8 cellular contexts compared by ENCODE assay signal in the genomic region with DNA sequence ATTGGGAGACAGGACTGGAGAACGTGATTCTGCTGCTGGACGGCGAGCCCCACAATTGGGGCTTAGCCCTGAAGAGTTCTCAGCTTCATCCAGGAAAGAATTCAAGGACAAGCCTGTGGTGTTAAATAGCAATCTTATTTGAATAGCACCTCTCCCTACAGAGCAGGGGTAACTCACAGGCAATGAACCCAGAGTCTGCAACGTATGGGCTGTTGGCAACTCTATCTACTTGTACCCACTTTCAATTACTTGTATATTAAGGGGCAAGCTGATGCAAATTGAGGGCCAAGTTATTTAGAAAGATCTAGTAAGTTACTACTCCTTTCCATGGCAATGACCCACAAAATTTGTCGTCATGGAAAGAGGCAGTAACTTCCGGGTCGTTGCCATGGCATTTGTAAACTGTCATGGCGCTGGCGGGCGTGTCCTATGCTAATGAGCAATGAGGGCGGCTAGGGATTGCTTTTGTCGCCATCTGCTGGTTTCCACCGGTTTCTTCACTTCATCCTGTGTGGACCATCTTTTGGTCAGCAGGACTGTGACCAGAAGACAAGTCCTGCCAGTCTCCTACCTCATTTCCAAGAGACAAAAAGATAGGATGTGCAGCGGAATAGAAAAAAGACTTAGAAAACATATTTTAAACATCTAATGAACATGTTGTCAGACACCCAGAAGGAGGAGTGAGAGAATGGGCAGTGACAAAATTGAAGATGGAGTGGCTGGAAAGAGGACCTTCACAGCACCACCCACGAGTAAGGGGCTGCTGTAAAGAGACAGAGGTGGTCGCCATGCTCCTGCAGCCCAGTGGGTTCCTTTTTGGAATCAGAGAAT. TPM values are rescaled to one million over a fixed set of nuclear protein-coding genes. Genes with fewer than 3 reads are reported as not detected.
DNase-seq lines count a peak whose midpoint lies in the region; ATAC-seq, FAIRE-seq and TF ChIP-seq lines count a peak whose summit lies in the region.

No MANE protein-coding gene starts in this region.

- no peak overlapping the region for H3K9ac ChIP-seq in keratinocyte (ENCODE audit: control insufficient read depth, extremely low read depth, insufficient read depth, low read length)

- FAIRE-seq in keratinocyte (lab: Jason Lieb, UNC), result peak; percentile 79

- no peaks in the 10 kb centered on the region for H3K36me3 ChIP-seq in keratinocyte (ENCODE audit: control insufficient read depth in 2 of 2, extremely low read depth in 1 of 2, insufficient read depth in 2 of 2, low read length in 2 of 2)

- H3K4me3 ChIP-seq in keratinocyte (ENCODE audit: control insufficient read depth in 2 of 3, extremely low read depth in 1 of 3, insufficient read depth in 2 of 3, low read depth in 1 of 3, low read length in 3 of 3), result no peak overlapping the region

- H3K4me1 ChIP-seq in keratinocyte (ENCODE audit: control insufficient read depth, extremely low read depth, insufficient read depth, low read length), result no peaks in the 10 kb centered on the region

- no peaks in the 10 kb centered on the region for H3K79me2 ChIP-seq in keratinocyte (ENCODE audit: control insufficient read depth, insufficient read depth, low read length)

- no peaks in the 10 kb centered on the region for H3K9me3 ChIP-seq in keratinocyte (ENCODE audit: control insufficient read depth, low read depth, low read length)

- H3K27me3 ChIP-seq in keratinocyte (ENCODE audit: control insufficient read depth, extremely low read depth, insufficient read depth, low read length), result no peaks in the 10 kb centered on the region

- peak overlapping the region; percentile 90 for H2AFZ ChIP-seq in keratinocyte (ENCODE audit: control insufficient read depth, low read length)

- ATAC-seq in GM19035 (IDR thresholded peaks at IDR 0.05; ENCODE audit: unreplicated experiment) (peak; percentile 92), HG03342 (IDR thresholded peaks at IDR 0.05; ENCODE audit: unreplicated experiment) (peak; percentile 88)

- dilution Hi-C loops in keratinocyte (cut with MboI; ENCODE audit: extremely low pct_ligation_motif_present, low sequenced_read_pairs), result no loop called here

- TF ChIP-seq CTCF in keratinocyte (optimal IDR thresholded peaks at IDR 0.05 in 1 of 3, IDR thresholded peaks at IDR 0.05 in 1 of 3, conservative IDR thresholded peaks at IDR 0.05 in 1 of 3; ENCODE audit: extremely low read depth in 1 of 3, insufficient read depth in 2 of 3, low read length in 3 of 3), result peak; percentile 82 to 86 (median 85)

- DNase-seq in AG08396 (ENCODE audit: low spot score) (peak; percentile 82), NCI-H345 treated with DMSO at 0.1 percent for 48 hours (lab: John Stamatoyannopoulos, UW; ENCODE audit: unreplicated experiment) (peak; percentile 71), caudate nucleus (lab: John Stamatoyannopoulos, UW) (peak; percentile 8 to 98 (median 88)), keratinocyte (ENCODE audit: low read depth, low spot score) (peak; percentile 52)
- peak; percentile 77 to 87 (median 85) for DNase-seq in activated CD4-positive, CD25-positive, alpha-beta regulatory T cell (lab: John Stamatoyannopoulos, UW)
- peak; percentile 95 for DNase-seq in stimulated activated CD4-positive, alpha-beta T cell treated with anti-CD3 and anti-CD28 coated beads, Interleukin-15, amount 100 ng/mL, for 24 hours

- H3K9me1 ChIP-seq in keratinocyte (ENCODE audit: control insufficient read depth, extremely low read depth, insufficient read depth, low read length), result no peaks in the 10 kb centered on the region

- peak overlapping the region; percentile 27 for H3K27ac ChIP-seq in caudate nucleus (ENCODE audit: low read depth, low read length)
- peak overlapping the region; percentile 56 for H3K27ac ChIP-seq in keratinocyte (ENCODE audit: control insufficient read depth, insufficient read depth, low read length)

- peak overlapping the region; percentile 7 for H3K4me2 ChIP-seq in keratinocyte (ENCODE audit: control insufficient read depth, extremely low read depth, insufficient read depth, low read depth, low read length)

- H4K20me1 ChIP-seq in keratinocyte (ENCODE audit: control insufficient read depth, extremely low read depth, insufficient read depth, low read length), result no peaks in the 10 kb centered on the region

RNA-seq across cellular contexts. Expression of gene SH3BP5, which starts 45.8 kb away (rescaled TPM):
- polyA plus RNA-seq in keratinocyte, result 11.7 to 13.4 TPM (median 13.3 TPM) in 3 replicates
- 20.5 TPM for polyA plus RNA-seq in keratinocyte (2011; ENCODE audit: low read depth)
- 10.6 and 11.5 TPM in 2 replicates for polyA plus RNA-seq in keratinocyte (2011; cell fraction: cytosol; rRNA removed)
- 15.7 and 18.3 TPM in 2 replicates for polyA plus RNA-seq in keratinocyte (2011; cell fraction: nucleus; rRNA removed)
- 9.6 and 11.0 TPM in 2 replicates for polyA plus RNA-seq in keratinocyte (2012; ENCODE audit: low replicate concordance)
- polyA minus RNA-seq in keratinocyte, result 3.6 to 8.2 TPM (median 6.9 TPM) in 3 replicates
- polyA minus RNA-seq in keratinocyte (2011; cell fraction: cytosol; rRNA and poly(A)+ RNA removed), result 10.6 TPM
- polyA minus RNA-seq in keratinocyte (2011; cell fraction: nucleus; rRNA and poly(A)+ RNA removed), result 5.5 and 7.4 TPM in 2 replicates

RNA-seq across cellular contexts. Expression of gene METTL6, which starts 49.2 kb away (rescaled TPM):
- polyA plus RNA-seq in keratinocyte, result 12.6 to 17.2 TPM (median 16.3 TPM) in 3 replicates
- polyA plus RNA-seq in keratinocyte (2011; ENCODE audit: low read depth), result 18.8 TPM
- 18.3 and 22.6 TPM in 2 replicates for polyA plus RNA-seq in keratinocyte (2011; cell fraction: cytosol; rRNA removed)
- 13.8 and 15.8 TPM in 2 replicates for polyA plus RNA-seq in keratinocyte (2011; cell fraction: nucleus; rRNA removed)
- 12.2 and 17.3 TPM in 2 replicates for polyA plus RNA-seq in keratinocyte (2012; ENCODE audit: low replicate concordance)
- 3.0 to 24.9 TPM (median 13.5 TPM) in 3 replicates for polyA minus RNA-seq in keratinocyte
- polyA minus RNA-seq in keratinocyte (2011; cell fraction: cytosol; rRNA and poly(A)+ RNA removed), result 8.1 TPM
- polyA minus RNA-seq in keratinocyte (2011; cell fraction: nucleus; rRNA and poly(A)+ RNA removed), result 5.1 and 11.9 TPM in 2 replicates

RNA-seq across cellular contexts. Expression of gene EAF1, which starts 49.2 kb away (rescaled TPM):
- 13.5 to 13.7 TPM (median 13.6 TPM) in 3 replicates for polyA plus RNA-seq in keratinocyte
- polyA plus RNA-seq in keratinocyte (2011; ENCODE audit: low read depth), result 17.2 TPM
- polyA plus RNA-seq in keratinocyte (2011; cell fraction: cytosol; rRNA removed), result 9.2 and 12.9 TPM in 2 replicates
- polyA plus RNA-seq in keratinocyte (2011; cell fraction: nucleus; rRNA removed), result 11.2 and 12.8 TPM in 2 replicates
- polyA plus RNA-seq in keratinocyte (2012; ENCODE audit: low replicate concordance), result 11.7 and 22.1 TPM in 2 replicates
- polyA minus RNA-seq in keratinocyte, result 18.5 to 23.5 TPM (median 20.5 TPM) in 3 replicates
- polyA minus RNA-seq in keratinocyte (2011; cell fraction: cytosol; rRNA and poly(A)+ RNA removed), result 25.5 TPM
- 15.8 and 17.5 TPM in 2 replicates for polyA minus RNA-seq in keratinocyte (2011; cell fraction: nucleus; rRNA and poly(A)+ RNA removed)
